ENCODE assay signal across 14 cellular contexts in the genomic region with DNA sequence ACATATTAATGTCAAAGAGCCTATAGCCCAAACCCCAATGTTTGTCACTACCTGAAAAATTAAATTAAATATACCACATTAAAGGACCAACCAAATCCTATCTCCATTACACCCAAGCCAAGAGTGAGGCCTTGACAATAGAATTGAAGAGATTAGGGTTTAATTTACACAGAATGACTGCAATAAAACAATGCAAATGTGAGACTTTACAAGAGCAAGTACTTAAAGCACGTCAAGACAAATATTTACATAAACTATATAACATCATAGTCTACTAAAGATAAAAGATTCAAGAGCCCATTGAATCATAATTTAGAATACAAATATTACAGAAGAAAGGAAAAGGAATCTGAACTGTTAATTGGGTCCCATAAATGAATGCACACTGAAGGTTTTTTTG.
DNase-seq lines count a peak whose midpoint lies in the region; ATAC-seq and TF ChIP-seq lines count a peak whose summit lies in the region.
"Had no signal": no experiment of that assay in that cellular context is flagged by ENCODE, and none has a peak within 500 bp of the region (broad histone marks: within the 10 kb centered on the region; RNA-seq: fewer than 3 reads in every experiment).

No MANE protein-coding gene starts in this region.

- DNase-seq in DMS53 (lab: John Stamatoyannopoulos, UW) (peak; percentile 43), NCI-H146 (lab: John Stamatoyannopoulos, UW) (peak; percentile 22), NCI-H748 treated with DMSO at 0.1 percent for 48 hours (lab: John Stamatoyannopoulos, UW) (peak; percentile 35), left colon (no peak), cortex of kidney (lab: John Stamatoyannopoulos, UW) (no peak)
- DNase-seq in CD4-positive, alpha-beta T cell: no peak
- DNase-seq: 8988T, AML-193, DMS79 treated with DMSO at 0.1 percent for 48 hours, EL, HFFc6 had no signal

- no peaks in the 10 kb centered on the region for H3K9me3 ChIP-seq in CD4-positive, alpha-beta T cell (ENCODE audit: control insufficient read depth, low read length)
- H3K9me3 ChIP-seq: BLaER1, HAP-1 had no signal

- no peak overlapping the region for H3K27ac Mint-ChIP-seq in CD4-positive, alpha-beta T cell
- H3K27ac Mint-ChIP-seq: HFFc6 had no signal

- H3K9me3 Mint-ChIP-seq in CD4-positive, alpha-beta T cell: no peaks in the 10 kb centered on the region

- no peaks in the 10 kb centered on the region for H3K4me1 Mint-ChIP-seq in CD4-positive, alpha-beta T cell (ENCODE audit: low read depth)

- H3K27me3 Mint-ChIP-seq in CD4-positive, alpha-beta T cell: no peaks in the 10 kb centered on the region

- CTCF ChIA-PET in CD4-positive, alpha-beta T cell (lab: Charles Lee): no interaction called here

- H3K4me3 Mint-ChIP-seq in CD4-positive, alpha-beta T cell: no peak overlapping the region
- H3K4me3 Mint-ChIP-seq: HFFc6 had no signal

- TF ChIP-seq CTCF in CD4-positive, alpha-beta T cell (IDR thresholded peaks at IDR 0.05): no peak

- H3K27ac ChIP-seq in CD4-positive, alpha-beta T cell (ENCODE audit: low read depth, low read length): no peak overlapping the region
- H3K27ac ChIP-seq: BLaER1 had no signal

- ATAC-seq in left colon (peak; percentile 88), GM21786 (IDR thresholded peaks at IDR 0.05; ENCODE audit: unreplicated experiment) (no peak)
- ATAC-seq in CD4-positive, alpha-beta T cell (ENCODE audit: poor library complexity): no peak

- H3K27me3 ChIP-seq in CD4-positive, alpha-beta T cell (ENCODE audit: control insufficient read depth, insufficient read depth, low read length): no peaks in the 10 kb centered on the region
- H3K27me3 ChIP-seq: BLaER1 had no signal

- intact Hi-C loops in left colon (cut with DNase I, micrococcal nuclease): no loop called here
- intact Hi-C loops in CD4-positive, alpha-beta T cell (cut with DNase I, micrococcal nuclease): no loop called here

- POLR2A ChIA-PET in CD4-positive, alpha-beta T cell (lab: Charles Lee): no interaction called here

- no peaks in the 10 kb centered on the region for H3K36me3 Mint-ChIP-seq in CD4-positive, alpha-beta T cell (ENCODE audit: low read depth)

Comparison
In these comparisons a context has a peak if more than half of its experiments do, and no peak if none do; other contexts are left out.
1. DNase-seq: peak in DMS53 (single experiment), NCI-H146 (single experiment) and NCI-H748 treated with DMSO at 0.1 percent for 48 hours (single experiment); none in left colon (0 of 2), CD4-positive, alpha-beta T cell (0 of 10) and cortex of kidney (single experiment).